Comparison of ENCODE assay signal across 16 cellular contexts in the genomic region with DNA sequence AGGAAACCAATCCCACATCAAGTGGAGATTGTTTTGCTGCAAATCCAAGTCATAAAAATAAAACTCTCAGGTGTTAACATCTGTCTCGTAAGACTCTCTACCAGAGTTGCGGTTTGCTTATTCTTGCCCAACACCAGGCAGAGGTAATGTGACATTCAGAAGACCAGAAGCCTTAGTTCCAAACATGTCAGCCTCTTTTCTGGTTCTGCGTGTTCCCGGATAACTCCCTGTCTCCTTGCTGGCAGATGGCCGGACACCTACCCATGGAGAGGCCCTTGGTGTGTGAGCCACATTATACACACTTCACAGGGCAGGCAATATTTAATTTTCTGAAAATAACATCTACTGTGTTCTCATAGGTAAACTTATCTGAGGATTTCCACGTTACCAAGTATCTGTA.
"Had no signal": no experiment of that assay in that cellular context is flagged by ENCODE, and none has a peak within 500 bp of the region (broad histone marks: within the 10 kb centered on the region; RNA-seq: fewer than 3 reads in every experiment).

No MANE protein-coding gene starts in this region.

- H3K27me3 ChIP-seq: colonic mucosa, esophagus squamous epithelium, hepatocyte, ovary, right atrium auricular region had no signal

- ATAC-seq: left colon, natural killer cell had no signal

- H3K4me1 ChIP-seq: colonic mucosa had no signal

- H3K36me3 ChIP-seq: colonic mucosa, ovary, right atrium auricular region had no signal

- DNase-seq: colonic mucosa; dermis blood vessel endothelial cell; esophagus squamous epithelium; foreskin fibroblast; kidney; left colon; mammary epithelial cell; natural killer cell; nucleus accumbens; ovary; small intestine; stimulated activated CD4-positive, alpha-beta T cell treated with anti-CD3 and anti-CD28 coated beads, Interleukin-12 subunit alpha, Interleukin-12 subunit beta, amount 100 ng/mL, for 4 hours; stimulated activated naive CD4-positive, alpha-beta T cell; trophoblast cell had no signal

- H3K27ac ChIP-seq: colonic mucosa, esophagus squamous epithelium, hepatocyte, ovary, right atrium auricular region had no signal

- H3K9me3 ChIP-seq: colonic mucosa, esophagus squamous epithelium, ovary, right atrium auricular region had no signal

- H3K4me3 ChIP-seq: colonic mucosa, esophagus squamous epithelium, hepatocyte, ovary, right atrium auricular region had no signal
